ENCODE assay signal across 20 cellular contexts in genomic region chr20:57422254-57422653, GRCh38.
"Had no signal": no experiment of that assay in that cellular context is flagged by ENCODE, and none has a peak within 500 bp of the region (broad histone marks: within the 10 kb centered on the region; RNA-seq: fewer than 3 reads in every experiment).

No MANE protein-coding gene starts in this region.

- H3K27me3 ChIP-seq: ovary, right atrium auricular region, sigmoid colon, testis, thyroid gland, transverse colon, upper lobe of left lung had no signal

- H3K36me3 ChIP-seq: left ventricle myocardium inferior, ovary, right atrium auricular region, sigmoid colon, stomach, thyroid gland, transverse colon, upper lobe of left lung had no signal

- DNase-seq: hippocampal formation; kidney glomerular epithelial cell; left colon; left ventricle myocardium inferior; mesendoderm; naive thymus-derived CD4-positive, alpha-beta T cell; ovary; sigmoid colon; small intestine; stimulated activated CD4-positive, alpha-beta T cell treated with anti-CD3 and anti-CD28 coated beads, Interleukin-1b, Interleukin-23, amount 100 ng/mL, for 48 hours; stimulated activated CD4-positive, alpha-beta T cell treated with anti-CD3 and anti-CD28 coated beads, Interleukin-4, amount 100 ng/mL, for 1 hour; stimulated activated naive B cell treated with anti-CD40 and anti-IgM and Interleukin-4, amounts not matched to agents 10 μg/mL and 1 μg/mL and 100 μg/mL, for 72 hours; stimulated activated naive CD8-positive, alpha-beta T cell treated with anti-CD3 and anti-CD28 coated beads, Interleukin-15, Interleukin-2, amounts not matched to agents 100 U/mL and 50 U/mL, for 24 hours; stomach; testis; thyroid gland; transverse colon; upper lobe of left lung had no signal

- H3K9me3 ChIP-seq: left ventricle myocardium inferior, ovary, right atrium auricular region, sigmoid colon, stomach, testis, thyroid gland, transverse colon, upper lobe of left lung had no signal

- H3K4me1 ChIP-seq: sigmoid colon, thyroid gland, transverse colon had no signal

- H3K4me3 ChIP-seq: left ventricle myocardium inferior, lung, ovary, right atrium auricular region, sigmoid colon, stomach, testis, thyroid gland, transverse colon, upper lobe of left lung had no signal

- ATAC-seq: left colon; naive thymus-derived CD4-positive, alpha-beta T cell; stimulated activated naive B cell treated with anti-CD40 and anti-IgM and Interleukin-4, amounts not matched to agents 10 μg/mL and 1 μg/mL and 100 μg/mL, for 72 hours; stimulated activated naive CD8-positive, alpha-beta T cell treated with anti-CD3 and anti-CD28 coated beads, Interleukin-15, Interleukin-2, amounts not matched to agents 100 U/mL and 50 U/mL, for 24 hours had no signal

- H3K27ac ChIP-seq: left ventricle myocardium inferior, ovary, right atrium auricular region, sigmoid colon, stomach, testis, thyroid gland, transverse colon, upper lobe of left lung had no signal
